1 cellular context compared by ENCODE assay signal in the genomic region with DNA sequence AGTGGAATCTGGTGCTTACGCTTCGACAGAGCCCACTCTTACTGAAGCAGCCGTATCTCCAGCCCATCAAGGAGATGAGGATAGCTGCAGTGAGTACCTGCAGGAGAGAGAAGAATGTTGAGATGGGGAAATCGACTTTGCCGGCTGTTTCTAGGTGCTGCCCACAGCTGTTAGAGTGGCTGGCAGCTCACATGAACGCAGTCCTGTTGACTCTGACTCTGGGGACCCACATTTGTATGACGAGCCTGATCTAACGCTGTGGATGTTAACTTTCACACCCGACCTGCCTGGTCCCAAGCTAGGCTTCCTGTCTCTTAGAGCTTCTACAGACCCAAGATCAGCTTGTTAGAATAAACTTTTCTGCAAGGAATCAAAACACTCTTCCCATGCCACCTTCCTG.
TF ChIP-seq lines count a peak whose summit lies in the region.

No MANE protein-coding gene starts in this region.

TF ChIP-seq in IMR-90, 13 proteins besides CTCF, POLR2A, EP300 and RAD21:
- TF ChIP-seq, protein P1, sequence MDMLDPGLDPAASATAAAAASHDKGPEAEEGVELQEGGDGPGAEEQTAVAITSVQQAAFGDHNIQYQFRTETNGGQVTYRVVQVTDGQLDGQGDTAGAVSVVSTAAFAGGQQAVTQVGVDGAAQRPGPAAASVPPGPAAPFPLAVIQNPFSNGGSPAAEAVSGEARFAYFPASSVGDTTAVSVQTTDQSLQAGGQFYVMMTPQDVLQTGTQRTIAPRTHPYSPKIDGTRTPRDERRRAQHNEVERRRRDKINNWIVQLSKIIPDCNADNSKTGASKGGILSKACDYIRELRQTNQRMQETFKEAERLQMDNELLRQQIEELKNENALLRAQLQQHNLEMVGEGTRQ (IDR thresholded peaks at IDR 0.05; ENCODE audit: low read depth, low read length), result no peak
- TF ChIP-seq BHLHE40 (IDR thresholded peaks at IDR 0.05; ENCODE audit: low read depth, low read length) (no peak), MXI1 (IDR thresholded peaks at IDR 0.05; ENCODE audit: borderline replicate concordance, low read depth, low read length) (no peak), CEBPB (IDR thresholded peaks at IDR 0.05; ENCODE audit: low read depth, low read length) (no peak), SMC3 (IDR thresholded peaks at IDR 0.05; ENCODE audit: low read depth, low read length) (no peak), NFE2L2 (IDR thresholded peaks at IDR 0.05; ENCODE audit: low read depth, low read length) (no peak), MAZ (IDR thresholded peaks at IDR 0.05; ENCODE audit: borderline replicate concordance, low read depth, low read length) (no peak), MAFK (IDR thresholded peaks at IDR 0.05; ENCODE audit: low read depth, low read length) (no peak), CHD1 (IDR thresholded peaks at IDR 0.05; ENCODE audit: low read depth, low read length) (no peak), RFX5 (IDR thresholded peaks at IDR 0.05; ENCODE audit: low read depth, low read length) (no peak), RCOR1 (IDR thresholded peaks at IDR 0.05; ENCODE audit: insufficient replicate concordance, low read length) (no peak), FOS (IDR thresholded peaks at IDR 0.05; ENCODE audit: low read depth, low read length) (no peak)
- TF ChIP-seq, protein P2, sequence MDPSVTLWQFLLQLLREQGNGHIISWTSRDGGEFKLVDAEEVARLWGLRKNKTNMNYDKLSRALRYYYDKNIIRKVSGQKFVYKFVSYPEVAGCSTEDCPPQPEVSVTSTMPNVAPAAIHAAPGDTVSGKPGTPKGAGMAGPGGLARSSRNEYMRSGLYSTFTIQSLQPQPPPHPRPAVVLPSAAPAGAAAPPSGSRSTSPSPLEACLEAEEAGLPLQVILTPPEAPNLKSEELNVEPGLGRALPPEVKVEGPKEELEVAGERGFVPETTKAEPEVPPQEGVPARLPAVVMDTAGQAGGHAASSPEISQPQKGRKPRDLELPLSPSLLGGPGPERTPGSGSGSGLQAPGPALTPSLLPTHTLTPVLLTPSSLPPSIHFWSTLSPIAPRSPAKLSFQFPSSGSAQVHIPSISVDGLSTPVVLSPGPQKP (IDR thresholded peaks at IDR 0.05; ENCODE audit: borderline replicate concordance, low read depth, low read length), result no peak
